In genomic region chr1:47229031-47229831, GRCh38 we compare ENCODE assay signal across 16 cellular contexts. TPM values are rescaled to one million over a fixed set of nuclear protein-coding genes. Genes with fewer than 3 reads are reported as not detected.
DNase-seq lines count a peak whose midpoint lies in the region; ATAC-seq, FAIRE-seq and TF ChIP-seq lines count a peak whose summit lies in the region.
"Had no signal": no experiment of that assay in that cellular context is flagged by ENCODE, and none has a peak within 500 bp of the region (broad histone marks: within the 10 kb centered on the region; RNA-seq: fewer than 3 reads in every experiment).

No MANE protein-coding gene starts in this region.

- H3K27me3 ChIP-seq in HepG2 (ENCODE audit: control insufficient read depth in 1 of 2, insufficient read depth in 2 of 2, low read length in 2 of 2) (peaks cover 27 to 93% of the 10 kb centered on the region in 2 experiments), right lobe of liver (peaks cover 9 to 56% of the 10 kb centered on the region in 2 donors), endothelial cell of umbilical vein (ENCODE audit: control insufficient read depth in 2 of 2, insufficient read depth in 2 of 2, low read length in 2 of 2) (no peaks in the 10 kb centered on the region), vagina (peaks cover 37% of the 10 kb centered on the region)
- peaks cover 89% of the 10 kb centered on the region for H3K27me3 ChIP-seq in CD4-positive, alpha-beta T cell (ENCODE audit: control insufficient read depth, insufficient read depth, low read length)

- H3K9me3 Mint-ChIP-seq in natural killer cell treated with Interleukin-12 subunit alpha and Interleukin-12 subunit beta and Interleukin-15 and Interleukin-18, amount 100 ng/mL, for 72 hours = no peaks in the 10 kb centered on the region
- no peaks in the 10 kb centered on the region for H3K9me3 Mint-ChIP-seq in CD4-positive, alpha-beta T cell
- H3K9me3 Mint-ChIP-seq: activated T-helper 2 cell treated with anti-CD3 and anti-CD28 coated beads, Interferon-gamma antibody, Interleukin-2, Interleukin-4, amounts not matched to agents 10 μg/mL and 5 μg/mL and 100 μg/mL, durations not matched to agents 14 hours and 24 hours and 36 hours had no signal

- no peaks in the 10 kb centered on the region for H3K9me1 ChIP-seq in endothelial cell of umbilical vein (replicated peaks; ENCODE audit: control insufficient read depth, extremely low read depth, insufficient read depth, low read length)

- ATAC-seq in HepG2 (no peak), right lobe of liver (no peak), GM21619 (IDR thresholded peaks at IDR 0.05; ENCODE audit: unreplicated experiment) (no peak)
- ATAC-seq in natural killer cell treated with Interleukin-12 subunit alpha and Interleukin-12 subunit beta and Interleukin-15 and Interleukin-18, amount 100 ng/mL, for 72 hours = no peak
- no peak for ATAC-seq in CD4-positive, alpha-beta T cell (ENCODE audit: poor library complexity)
- ATAC-seq: activated CD4-positive, CD25-positive, alpha-beta regulatory T cell treated with anti-CD3 and anti-CD28 coated beads, Interleukin-2, amount 50 U/mL, for 24 hours had no signal

- H3K36me3 Mint-ChIP-seq in natural killer cell treated with Interleukin-12 subunit alpha and Interleukin-12 subunit beta and Interleukin-15 and Interleukin-18, amount 100 ng/mL, for 72 hours = no peaks in the 10 kb centered on the region
- no peaks in the 10 kb centered on the region for H3K36me3 Mint-ChIP-seq in CD4-positive, alpha-beta T cell (ENCODE audit: low read depth)

- no peaks in the 10 kb centered on the region for H3K9me3 ChIP-seq in HepG2 (ENCODE audit: low read length)
- no peaks in the 10 kb centered on the region for H3K9me3 ChIP-seq in right lobe of liver
- H3K9me3 ChIP-seq in endothelial cell of umbilical vein (replicated peaks; ENCODE audit: control insufficient read depth, insufficient read depth, low read length) = no peaks in the 10 kb centered on the region
- no peaks in the 10 kb centered on the region for H3K9me3 ChIP-seq in vagina
- H3K9me3 ChIP-seq in CD4-positive, alpha-beta T cell (ENCODE audit: control insufficient read depth, low read length) = no peaks in the 10 kb centered on the region

- FAIRE-seq in HepG2 (lab: Jason Lieb, UNC) (no peak), endothelial cell of umbilical vein (lab: Jason Lieb, UNC) (peak; percentile 87)

- no peak for TF ChIP-seq EP300 in HepG2 (IDR thresholded peaks at IDR 0.05; ENCODE audit: low read depth in 2 of 2, low read length in 2 of 2)
- TF ChIP-seq EP300 in HepG2 (CRISPR knock-in tag; IDR thresholded peaks at IDR 0.05; ENCODE audit: borderline replicate concordance) = no peak

- H3K4me1 ChIP-seq in HepG2 (ENCODE audit: insufficient read depth, low read length) = peaks cover 23% of the 10 kb centered on the region
- peaks cover 0 to 7% (median 2%) of the 10 kb centered on the region in 4 donors for H3K4me1 ChIP-seq in right lobe of liver
- peaks cover 46% of the 10 kb centered on the region for H3K4me1 ChIP-seq in endothelial cell of umbilical vein (ENCODE audit: control insufficient read depth, extremely low read depth, insufficient read depth, low read length)
- H3K4me1 ChIP-seq in vagina = peaks cover 31% of the 10 kb centered on the region

- DNase-seq in HepG2 (ENCODE audit: low spot score) (no peak), right lobe of liver (no peak), endothelial cell of umbilical vein (ENCODE audit: low read depth, low spot score) (peak; percentile 73), vagina (ENCODE audit: extremely low spot score in 2 of 2) (no peak), DMS53 (lab: John Stamatoyannopoulos, UW) (no peak)
- no peak for DNase-seq in natural killer cell treated with Interleukin-12 subunit alpha and Interleukin-12 subunit beta and Interleukin-15 and Interleukin-18, amount 100 ng/mL, for 72 hours (ENCODE audit: low spot score)
- DNase-seq in CD4-positive, alpha-beta T cell = no peak
- DNase-seq: glutamatergic neuron, KG1, NCI-H2171 had no signal

- no TSS peak for BruUV-seq in HepG2 (replicated peaks; lab: Mats Ljungman, UMichigan)
- no TSS peak for BruUV-seq in endothelial cell of umbilical vein (replicated peaks; lab: Mats Ljungman, UMichigan)

- H3K9ac ChIP-seq in HepG2 (ENCODE audit: insufficient read depth, low read depth, low read length) (no peak overlapping the region), endothelial cell of umbilical vein (replicated peaks; ENCODE audit: extremely low read depth, insufficient read depth, low read length) (peak overlapping the region; percentile 94)

- no peak for TF ChIP-seq RAD21 in HepG2 (CRISPR knock-in tag; IDR thresholded peaks at IDR 0.05)

- WGBS in HepG2 (ENCODE audit: low lambda C conversion rate) = 58% methylated on average over 33 of the region's 35 CpGs
- 10% methylated on average over 21 of the region's 35 CpGs for WGBS in right lobe of liver (ENCODE audit: insufficient coverage, low coverage, low lambda C conversion rate, missing lambda C conversion rate)

- intact Hi-C loops in HepG2 (cut with micrococcal nuclease; ENCODE audit: unreplicated experiment) (no loop called here), right lobe of liver (cut with DNase I) (no loop called here), endothelial cell of umbilical vein (cut with micrococcal nuclease) (loop anchor here (1.0 to 2.0 kb wide), 3 partner anchors 17 to 85 kb away; partner anchors contain the start of gene STIL), vagina (cut with DNase I) (no loop called here)
- intact Hi-C loops in CD4-positive, alpha-beta T cell (cut with DNase I, micrococcal nuclease) = no loop called here

- H2AFZ ChIP-seq in HepG2 (ENCODE audit: low read length) (no peak overlapping the region), endothelial cell of umbilical vein (ENCODE audit: low read depth, low read length) (peak overlapping the region; percentile 49)

- no peak overlapping the region for H3K4me2 ChIP-seq in HepG2 (ENCODE audit: low read depth, low read length)
- H3K4me2 ChIP-seq in endothelial cell of umbilical vein (ENCODE audit: insufficient read depth, low read length) = peak overlapping the region; percentile 97

- H3K4me3 Mint-ChIP-seq in natural killer cell treated with Interleukin-12 subunit alpha and Interleukin-12 subunit beta and Interleukin-15 and Interleukin-18, amount 100 ng/mL, for 72 hours = peak overlapping the region; percentile 55
- no peak overlapping the region for H3K4me3 Mint-ChIP-seq in CD4-positive, alpha-beta T cell

- H4K20me1 ChIP-seq in HepG2 (ENCODE audit: insufficient read depth, low read length) (no peaks in the 10 kb centered on the region), endothelial cell of umbilical vein (replicated peaks; ENCODE audit: control insufficient read depth, extremely low read depth, insufficient read depth, low read length) (no peaks in the 10 kb centered on the region)

- TF ChIP-seq CTCF in HepG2 (CRISPR knock-in tag; IDR thresholded peaks at IDR 0.05) = no peak
- no peak for TF ChIP-seq CTCF in right lobe of liver (IDR thresholded peaks at IDR 0.05)
- no peak for TF ChIP-seq CTCF in endothelial cell of umbilical vein (IDR thresholded peaks at IDR 0.05; ENCODE audit: extremely low read depth in 1 of 2, insufficient read depth in 1 of 2, low read depth in 1 of 2, low read length in 2 of 2)
- no peak for TF ChIP-seq CTCF in vagina (IDR thresholded peaks at IDR 0.05)
- no peak for TF ChIP-seq CTCF in CD4-positive, alpha-beta T cell (IDR thresholded peaks at IDR 0.05)

- CTCF ChIA-PET in HepG2 (lab: Yijun Ruan, JAX; ENCODE audit: low intra/inter-chr PET ratio, low total read pairs) = no interaction called here
- CTCF ChIA-PET in endothelial cell of umbilical vein (lab: Charles Lee) = interaction anchor here (1.3 to 7.0 kb wide), 5 partner anchors 17 to 208 kb away, joined by 4 to 76 read pairs (median 44); partner anchors contain the start of gene FOXD2
- CTCF ChIA-PET in CD4-positive, alpha-beta T cell (lab: Charles Lee) = no interaction called here

- peak overlapping the region in 1 of 2 donors; percentile 45 for H3K27ac Mint-ChIP-seq in natural killer cell treated with Interleukin-12 subunit alpha and Interleukin-12 subunit beta and Interleukin-15 and Interleukin-18, amount 100 ng/mL, for 72 hours
- no peak overlapping the region for H3K27ac Mint-ChIP-seq in CD4-positive, alpha-beta T cell
- H3K27ac Mint-ChIP-seq: activated T-helper 2 cell treated with anti-CD3 and anti-CD28 coated beads, Interferon-gamma antibody, Interleukin-2, Interleukin-4, amounts not matched to agents 10 μg/mL and 5 μg/mL and 100 μg/mL, durations not matched to agents 14 hours and 24 hours and 36 hours had no signal

- no peaks in the 10 kb centered on the region for H3K36me3 ChIP-seq in HepG2 (replicated peaks in 1 of 2; ENCODE audit: control insufficient read depth in 1 of 2, insufficient read depth in 2 of 2, low read length in 2 of 2)
- H3K36me3 ChIP-seq in right lobe of liver = no peaks in the 10 kb centered on the region
- H3K36me3 ChIP-seq in endothelial cell of umbilical vein (ENCODE audit: control insufficient read depth in 2 of 2, extremely low read depth in 1 of 2, insufficient read depth in 2 of 2, low read length in 2 of 2) = peaks cover 0 to 2% of the 10 kb centered on the region in 2 experiments
- H3K36me3 ChIP-seq in vagina = no peaks in the 10 kb centered on the region
- H3K36me3 ChIP-seq: cardiac muscle cell had no signal

- H3K79me2 ChIP-seq in HepG2 (ENCODE audit: insufficient read depth, low read length) (no peaks in the 10 kb centered on the region), endothelial cell of umbilical vein (ENCODE audit: control insufficient read depth, insufficient read depth, low read length) (peaks cover 69% of the 10 kb centered on the region)

- H3K4me3 ChIP-seq in HepG2 (replicated peaks in 1 of 3; ENCODE audit: insufficient read depth in 1 of 3, low read depth in 2 of 3, low read length in 3 of 3) = no peak overlapping the region
- peak overlapping the region in 1 of 3 donors; percentile 11 for H3K4me3 ChIP-seq in right lobe of liver
- H3K4me3 ChIP-seq in endothelial cell of umbilical vein (replicated peaks in 1 of 3; ENCODE audit: insufficient read depth in 1 of 3, low read depth in 1 of 3, low read length in 3 of 3) = peak overlapping the region; percentile 62 to 94 (median 93)
- peak overlapping the region; percentile 34 to 41 for H3K4me3 ChIP-seq in vagina
- H3K4me3 ChIP-seq: cardiac muscle cell had no signal

- H3K27me3 Mint-ChIP-seq in natural killer cell treated with Interleukin-12 subunit alpha and Interleukin-12 subunit beta and Interleukin-15 and Interleukin-18, amount 100 ng/mL, for 72 hours = peaks cover 55 to 76% of the 10 kb centered on the region in 2 donors
- peaks cover 79% of the 10 kb centered on the region for H3K27me3 Mint-ChIP-seq in CD4-positive, alpha-beta T cell

- H3K27ac ChIP-seq in HepG2 (ENCODE audit: extremely low read length, insufficient read depth, low read length) = no peak overlapping the region
- H3K27ac ChIP-seq in right lobe of liver = peak overlapping the region in 1 of 3 donors; percentile 85
- peak overlapping the region; percentile 82 for H3K27ac ChIP-seq in endothelial cell of umbilical vein (ENCODE audit: insufficient read depth, low read depth, low read length)
- H3K27ac ChIP-seq in vagina = peak overlapping the region; percentile 74
- no peak overlapping the region for H3K27ac ChIP-seq in CD4-positive, alpha-beta T cell (ENCODE audit: low read depth, low read length)
- H3K27ac ChIP-seq: cardiac muscle cell had no signal

- TF ChIP-seq POLR2A in HepG2 (IDR thresholded peaks at IDR 0.05; ENCODE audit: insufficient read depth in 1 of 2, low read depth in 2 of 2, low read length in 2 of 2) (no peak), right lobe of liver (IDR thresholded peaks at IDR 0.05) (no peak), endothelial cell of umbilical vein (IDR thresholded peaks at IDR 0.05; ENCODE audit: low read depth, low read length) (peak; percentile 23), vagina (IDR thresholded peaks at IDR 0.05) (no peak)

- H3K4me1 Mint-ChIP-seq in natural killer cell treated with Interleukin-12 subunit alpha and Interleukin-12 subunit beta and Interleukin-15 and Interleukin-18, amount 100 ng/mL, for 72 hours (ENCODE audit: low read depth in 2 of 2) = peaks cover 27 to 33% of the 10 kb centered on the region in 2 donors
- peaks cover 46% of the 10 kb centered on the region for H3K4me1 Mint-ChIP-seq in CD4-positive, alpha-beta T cell (ENCODE audit: low read depth)

- dilution Hi-C loops in endothelial cell of umbilical vein (cut with MboI; ENCODE audit: extremely low pct_ligation_motif_present, low sequenced_read_pairs) = no loop called here

- POLR2A ChIA-PET in HepG2 (lab: Yijun Ruan, JAX) = interaction anchor here (2.5 kb wide), 1 partner anchor 37 kb away, joined by 8 read pairs; no protein-coding TSS in a partner anchor
- POLR2A ChIA-PET in endothelial cell of umbilical vein (lab: Charles Lee) = interaction anchor here (0.6 to 3.0 kb wide), 7 partner anchors 9 to 142 kb away, joined by 4 to 25 read pairs (median 5); partner anchors contain the start of gene CMPK1
- POLR2A ChIA-PET in CD4-positive, alpha-beta T cell (lab: Charles Lee) = no interaction called here

- in situ Hi-C loops in HepG2 (cut with HindIII; ENCODE audit: extremely low pct_ligation_motif_present, low pct_unique_long_range_greater_than_20kb) = no loop called here

RNA-seq across cellular contexts. Expression of gene TAL1, which starts 2.8 kb away (rescaled TPM):
- total RNA-seq in HepG2 (2016; rRNA removed; fragmentation: Illumina TruSeq; extraction: Trizol) (not detected in 2 replicates), right lobe of liver (1 to 10 TPM in 4 of 6 experiments, under 1 TPM in 2; 0.43 to 4.5 (median 1.8) TPM), endothelial cell of umbilical vein (50.2 and 52.4 TPM in 2 replicates), vagina (7.1 TPM)
- total RNA-seq in HepG2 (2016; cell fraction: cytosol; rRNA removed; fragmentation: Illumina TruSeq; extraction: Trizol; ENCODE audit: low read depth) = not detected in 2 replicates
- not detected in 2 replicates for total RNA-seq in HepG2 (2016; cell fraction: insoluble cytoplasmic fraction; rRNA removed; fragmentation: Illumina TruSeq; extraction: Trizol)
- total RNA-seq in HepG2 (2016; cell fraction: membrane; rRNA removed; fragmentation: Illumina TruSeq; extraction: Trizol) = not detected in 2 replicates
- not detected in 2 replicates for total RNA-seq in HepG2 (2016; cell fraction: nucleus; rRNA removed; fragmentation: Illumina TruSeq; extraction: Trizol)
- polyA plus RNA-seq in HepG2 (2011; rRNA removed) (0.05 and 0.07 TPM in 2 replicates), endothelial cell of umbilical vein (30.8 and 36.7 TPM in 2 replicates)
- 0.01 and 0.05 TPM in 2 replicates for polyA plus RNA-seq in HepG2 (2011; cell fraction: cytosol; rRNA removed)
- polyA plus RNA-seq in HepG2 (2011; cell fraction: nucleus; rRNA removed) = 0.09 and 0.10 TPM in 2 replicates
- 0.11 and 0.13 TPM in 2 replicates for polyA plus RNA-seq in HepG2 (2012)
- not detected in 2 replicates for polyA plus RNA-seq in HepG2 (2016; cell fraction: cytosol; fragmentation: Illumina TruSeq; extraction: Trizol; ENCODE audit: low read depth)
- polyA plus RNA-seq in HepG2 (2016; cell fraction: insoluble cytoplasmic fraction; fragmentation: Illumina TruSeq; extraction: Trizol; ENCODE audit: low read depth) = not detected in 2 replicates
- polyA plus RNA-seq in HepG2 (2016; cell fraction: membrane; fragmentation: Illumina TruSeq; extraction: Trizol; ENCODE audit: low read depth) = not detected in 2 replicates
- not detected in 2 replicates for polyA plus RNA-seq in HepG2 (2016; cell fraction: nucleus; fragmentation: Illumina TruSeq; extraction: Trizol; ENCODE audit: insufficient read depth, low read depth)
- polyA minus RNA-seq in HepG2 (2011; rRNA and poly(A)+ RNA removed; ENCODE audit: low replicate concordance) = 0.26 TPM in 1 of 2 replicates, not detected in the other
- polyA minus RNA-seq in HepG2 (2011; cell fraction: cytosol; rRNA and poly(A)+ RNA removed) = not detected in 2 replicates
- polyA minus RNA-seq in HepG2 (2011; cell fraction: nucleus; rRNA and poly(A)+ RNA removed) = not detected in 2 replicates
- polyA plus RNA-seq in endothelial cell of umbilical vein (2011; cell fraction: cytosol; rRNA removed) = 24.1 and 26.3 TPM in 2 replicates
- 82.5 and 84.2 TPM in 2 replicates for polyA plus RNA-seq in endothelial cell of umbilical vein (2011; cell fraction: nucleus; rRNA removed)
- 23.0 and 23.4 TPM in 2 replicates for polyA plus RNA-seq in endothelial cell of umbilical vein (2012)
- polyA minus RNA-seq in endothelial cell of umbilical vein = 60.3 and 68.1 TPM in 2 replicates
- polyA minus RNA-seq in endothelial cell of umbilical vein (2011; cell fraction: cytosol; rRNA and poly(A)+ RNA removed) = not detected
- polyA minus RNA-seq in endothelial cell of umbilical vein (2011; cell fraction: nucleus; rRNA and poly(A)+ RNA removed) = 28.8 and 35.0 TPM in 2 replicates
- 1 to 10 TPM in 1 of 2 donors, not detected in 1; 1.7 TPM for total RNA-seq in natural killer cell treated with Interleukin-12 subunit alpha and Interleukin-12 subunit beta and Interleukin-15 and Interleukin-18, amount 100 ng/mL, for 72 hours
- not detected for total RNA-seq in CD4-positive, alpha-beta T cell
- total RNA-seq: activated T-helper 2 cell treated with anti-CD3 and anti-CD28 coated beads, Interferon-gamma antibody, Interleukin-2, Interleukin-4, amounts not matched to agents 10 μg/mL and 5 μg/mL and 100 μg/mL, durations not matched to agents 14 hours and 24 hours and 36 hours; G401; RPMI7951 had no signal

RNA-seq across cellular contexts. Expression of gene PDZK1IP1, which starts 39.4 kb away (rescaled TPM):
- 0.24 TPM in 1 of 2 replicates, not detected in the other for total RNA-seq in HepG2 (2016; rRNA removed; fragmentation: Illumina TruSeq; extraction: Trizol)
- total RNA-seq in HepG2 (2016; cell fraction: cytosol; rRNA removed; fragmentation: Illumina TruSeq; extraction: Trizol; ENCODE audit: low read depth) = not detected in 2 replicates
- 0.25 and 0.35 TPM in 2 replicates for total RNA-seq in HepG2 (2016; cell fraction: insoluble cytoplasmic fraction; rRNA removed; fragmentation: Illumina TruSeq; extraction: Trizol)
- not detected in 2 replicates for total RNA-seq in HepG2 (2016; cell fraction: membrane; rRNA removed; fragmentation: Illumina TruSeq; extraction: Trizol)
- not detected in 2 replicates for total RNA-seq in HepG2 (2016; cell fraction: nucleus; rRNA removed; fragmentation: Illumina TruSeq; extraction: Trizol)
- polyA plus RNA-seq in HepG2 (2011; rRNA removed) = 1.6 TPM in 2 replicates
- 1.1 and 2.0 TPM in 2 replicates for polyA plus RNA-seq in HepG2 (2011; cell fraction: cytosol; rRNA removed)
- 0.64 and 0.80 TPM in 2 replicates for polyA plus RNA-seq in HepG2 (2011; cell fraction: nucleus; rRNA removed)
- 2.0 and 2.5 TPM in 2 replicates for polyA plus RNA-seq in HepG2 (2012)
- 0.17 and 0.35 TPM in 2 replicates for polyA plus RNA-seq in HepG2 (2016; cell fraction: cytosol; fragmentation: Illumina TruSeq; extraction: Trizol; ENCODE audit: low read depth)
- 0.29 TPM in 1 of 2 replicates, not detected in the other for polyA plus RNA-seq in HepG2 (2016; cell fraction: insoluble cytoplasmic fraction; fragmentation: Illumina TruSeq; extraction: Trizol; ENCODE audit: low read depth)
- polyA plus RNA-seq in HepG2 (2016; cell fraction: membrane; fragmentation: Illumina TruSeq; extraction: Trizol; ENCODE audit: low read depth) = 0.27 and 0.50 TPM in 2 replicates
- not detected in 2 replicates for polyA plus RNA-seq in HepG2 (2016; cell fraction: nucleus; fragmentation: Illumina TruSeq; extraction: Trizol; ENCODE audit: insufficient read depth, low read depth)
- polyA minus RNA-seq in HepG2 (2011; rRNA and poly(A)+ RNA removed; ENCODE audit: low replicate concordance) = 0.46 TPM in 1 of 2 replicates, not detected in the other
- polyA minus RNA-seq in HepG2 (2011; cell fraction: cytosol; rRNA and poly(A)+ RNA removed) = 1.1 TPM in 1 of 2 replicates, not detected in the other
- not detected in 2 replicates for polyA minus RNA-seq in HepG2 (2011; cell fraction: nucleus; rRNA and poly(A)+ RNA removed)
- total RNA-seq in right lobe of liver = 10 to 100 TPM in 2 of 6 experiments, 1 to 10 TPM in 2, under 1 TPM in 2; 0.24 to 44.3 (median 5.4) TPM
- total RNA-seq in endothelial cell of umbilical vein = not detected in 2 replicates
- polyA plus RNA-seq in endothelial cell of umbilical vein = 0.52 and 0.60 TPM in 2 replicates
- polyA plus RNA-seq in endothelial cell of umbilical vein (2011; cell fraction: cytosol; rRNA removed) = 0.44 and 0.52 TPM in 2 replicates
- polyA plus RNA-seq in endothelial cell of umbilical vein (2011; cell fraction: nucleus; rRNA removed) = 0.32 TPM in 1 of 2 replicates, not detected in the other
- polyA plus RNA-seq in endothelial cell of umbilical vein (2012) = not detected in 2 replicates
- 0.42 TPM in 1 of 2 replicates, not detected in the other for polyA minus RNA-seq in endothelial cell of umbilical vein
- polyA minus RNA-seq in endothelial cell of umbilical vein (2011; cell fraction: cytosol; rRNA and poly(A)+ RNA removed) = not detected
- polyA minus RNA-seq in endothelial cell of umbilical vein (2011; cell fraction: nucleus; rRNA and poly(A)+ RNA removed) = 0.87 TPM in 1 of 2 replicates, not detected in the other
- not detected for total RNA-seq in natural killer cell treated with Interleukin-12 subunit alpha and Interleukin-12 subunit beta and Interleukin-15 and Interleukin-18, amount 100 ng/mL, for 72 hours
- total RNA-seq in vagina = 55.2 TPM
- not detected for total RNA-seq in CD4-positive, alpha-beta T cell
- total RNA-seq: activated T-helper 2 cell treated with anti-CD3 and anti-CD28 coated beads, Interferon-gamma antibody, Interleukin-2, Interleukin-4, amounts not matched to agents 10 μg/mL and 5 μg/mL and 100 μg/mL, durations not matched to agents 14 hours and 24 hours and 36 hours; cardiac muscle cell; G401; RPMI7951 had no signal
- polyA plus RNA-seq: cardiac muscle cell had no signal

Comparison
In these comparisons a context has a peak if more than half of its experiments do, and no peak if none do; other contexts are left out.
1. H3K27ac ChIP-seq: peak in endothelial cell of umbilical vein (single experiment) and vagina (single experiment); none in HepG2 (single experiment) and CD4-positive, alpha-beta T cell (single experiment).
2. H3K4me3 ChIP-seq: peak in endothelial cell of umbilical vein (3 of 3) and vagina (2 of 2); none in HepG2 (0 of 3).